ENCODE assay signal across 14 cellular contexts in genomic region chr2:145038041-145038525, GRCh38.
DNase-seq lines count a peak whose midpoint lies in the region; ATAC-seq and TF ChIP-seq lines count a peak whose summit lies in the region.
"Had no signal": no experiment of that assay in that cellular context is flagged by ENCODE, and none has a peak within 500 bp of the region (broad histone marks: within the 10 kb centered on the region; RNA-seq: fewer than 3 reads in every experiment).

No MANE protein-coding gene starts in this region.

- H3K4me2 ChIP-seq in GM23338 = no peak overlapping the region

- H3F3A ChIP-seq in GM23338 (replicated peaks; ENCODE audit: low read depth) = no peaks in the 10 kb centered on the region

- no peak for ATAC-seq in GM23338
- ATAC-seq in mucosa of descending colon = no peak

- H3K4me3 ChIP-seq in GM23338 (no peak overlapping the region), skin epidermis (no peak overlapping the region), mucosa of descending colon (no peak overlapping the region)
- H3K4me3 ChIP-seq: HAP-1 had no signal

- H3K27ac Mint-ChIP-seq in GM23338 = 0 out of 2 replicates have a peak overlapping the region, but pooled peaks have one; percentile 37
- H3K27ac Mint-ChIP-seq in activated T-helper 1 cell treated with anti-CD3 and anti-CD28 coated beads, Interleukin-12 subunit alpha, Interleukin-12 subunit beta, Interleukin-2, Interleukin-4 antibody, amounts not matched to agents 30 ng/mL and 10 ng/mL and 1 ng/mL, durations not matched to agents 14 hours and 24 hours and 36 hours = no peak overlapping the region
- H3K27ac Mint-ChIP-seq: activated naive CD4-positive, alpha-beta T cell treated with anti-CD3 and anti-CD28 coated beads for 36 hours; dendritic cell treated with granulocyte-macrophage colony-stimulating factor and Interleukin-4, amounts not matched to agents 40 ng/mL and 50 ng/mL, for 4 days had no signal

- H3K36me3 ChIP-seq in GM23338 (ENCODE audit: insufficient read depth) (no peaks in the 10 kb centered on the region), mucosa of descending colon (ENCODE audit: low read depth) (no peaks in the 10 kb centered on the region)
- H3K36me3 ChIP-seq: BE2C, HAP-1 had no signal

- no peaks in the 10 kb centered on the region for H4K20me1 ChIP-seq in GM23338 (replicated peaks; ENCODE audit: insufficient read depth)

- H3K9me2 ChIP-seq in GM23338 (ENCODE audit: insufficient read depth) = peaks cover 3% of the 10 kb centered on the region; the same call in 1 of the 2 replicates

- no peaks in the 10 kb centered on the region for H3K27me3 ChIP-seq in GM23338 (ENCODE audit: insufficient read depth)
- H3K27me3 ChIP-seq: BE2C had no signal

- no peaks in the 10 kb centered on the region for H3K36me3 Mint-ChIP-seq in GM23338 (ENCODE audit: low read depth)
- H3K36me3 Mint-ChIP-seq in activated T-helper 1 cell treated with anti-CD3 and anti-CD28 coated beads, Interleukin-12 subunit alpha, Interleukin-12 subunit beta, Interleukin-2, Interleukin-4 antibody, amounts not matched to agents 30 ng/mL and 10 ng/mL and 1 ng/mL, durations not matched to agents 14 hours and 24 hours and 36 hours (ENCODE audit: low read depth) = no peaks in the 10 kb centered on the region

- no peaks in the 10 kb centered on the region for H3K79me2 ChIP-seq in GM23338 (replicated peaks; ENCODE audit: insufficient read depth)

- H3K4me1 ChIP-seq in GM23338 (ENCODE audit: insufficient read depth) (peaks cover 10% of the 10 kb centered on the region), mucosa of descending colon (ENCODE audit: low read depth) (no peaks in the 10 kb centered on the region)
- H3K4me1 ChIP-seq: BE2C, HAP-1 had no signal

- H3K4me1 Mint-ChIP-seq in GM23338 = peaks cover 10% of the 10 kb centered on the region
- H3K4me1 Mint-ChIP-seq in activated T-helper 1 cell treated with anti-CD3 and anti-CD28 coated beads, Interleukin-12 subunit alpha, Interleukin-12 subunit beta, Interleukin-2, Interleukin-4 antibody, amounts not matched to agents 30 ng/mL and 10 ng/mL and 1 ng/mL, durations not matched to agents 14 hours and 24 hours and 36 hours (ENCODE audit: low read depth) = no peaks in the 10 kb centered on the region

- H3K27me3 Mint-ChIP-seq in GM23338 (ENCODE audit: insufficient read depth, low read depth, poor library complexity) = peaks cover 5% of the 10 kb centered on the region
- H3K27me3 Mint-ChIP-seq in activated T-helper 1 cell treated with anti-CD3 and anti-CD28 coated beads, Interleukin-12 subunit alpha, Interleukin-12 subunit beta, Interleukin-2, Interleukin-4 antibody, amounts not matched to agents 30 ng/mL and 10 ng/mL and 1 ng/mL, durations not matched to agents 14 hours and 24 hours and 36 hours (ENCODE audit: insufficient read depth) = no peaks in the 10 kb centered on the region
- H3K27me3 Mint-ChIP-seq: dendritic cell treated with granulocyte-macrophage colony-stimulating factor and Interleukin-4, amounts not matched to agents 40 ng/mL and 50 ng/mL, for 4 days had no signal

- H2AFZ ChIP-seq in GM23338 = peak overlapping the region; percentile 68; the same call in 1 of the 2 replicates

- intact Hi-C loops in mucosa of descending colon (cut with DNase I, micrococcal nuclease) = no loop called here
- intact Hi-C loops in activated T-helper 1 cell treated with anti-CD3 and anti-CD28 coated beads, Interleukin-12 subunit alpha, Interleukin-12 subunit beta, Interleukin-2, Interleukin-4 antibody, amounts not matched to agents 30 ng/mL and 10 ng/mL and 1 ng/mL, durations not matched to agents 14 hours and 24 hours and 36 hours (cut with micrococcal nuclease) = no loop called here

- DNase-seq in GM23338 (ENCODE audit: low spot score) = no peak
- DNase-seq in caudate nucleus (lab: John Stamatoyannopoulos, UW) = peak in 56 of 61 donors; percentile 11 to 84 (median 62)
- peak in 37 of 51 donors; percentile 2 to 78 (median 34) for DNase-seq in hypothalamus (lab: John Stamatoyannopoulos, UW)
- no peak for DNase-seq in NCI-H510A (lab: John Stamatoyannopoulos, UW)
- no peak for DNase-seq in mucosa of descending colon
- no peak for DNase-seq in activated T-helper 1 cell treated with anti-CD3 and anti-CD28 coated beads, Interleukin-12 subunit alpha, Interleukin-12 subunit beta, Interleukin-2, Interleukin-4 antibody, amounts not matched to agents 30 ng/mL and 10 ng/mL and 1 ng/mL, durations not matched to agents 14 hours and 24 hours and 36 hours (ENCODE audit: low spot score)
- DNase-seq in GM10266 (ENCODE audit: extremely low spot score) = no peak
- DNase-seq: activated CD8-positive, alpha-beta memory T cell treated with anti-CD3 and anti-CD28 coated beads for 24 hours; activated naive CD4-positive, alpha-beta T cell treated with anti-CD3 and anti-CD28 coated beads for 36 hours; BE2C; NCI-H1105 had no signal

- TF ChIP-seq CTCF in GM23338 (conservative IDR thresholded peaks at IDR 0.05; ENCODE audit: low read depth in 2 of 2) (no peak), mucosa of descending colon (IDR thresholded peaks at IDR 0.05) (no peak), GM10266 (IDR thresholded peaks at IDR 0.05; ENCODE audit: control insufficient read depth, insufficient read depth, low read depth, missing control alignments) (no peak)

- H3K27ac ChIP-seq in GM23338 (ENCODE audit: low read depth) = no peak overlapping the region
- peak overlapping the region; percentile 93 for H3K27ac ChIP-seq in caudate nucleus (ENCODE audit: low read depth, low read length)
- peak overlapping the region in 15 of 21 experiments; percentile 0 to 77 (median 47) for H3K27ac ChIP-seq in skin epidermis

- no peaks in the 10 kb centered on the region; the same call in 1 of the 3 replicates for H3K9me3 Mint-ChIP-seq in GM23338
- H3K9me3 Mint-ChIP-seq in activated T-helper 1 cell treated with anti-CD3 and anti-CD28 coated beads, Interleukin-12 subunit alpha, Interleukin-12 subunit beta, Interleukin-2, Interleukin-4 antibody, amounts not matched to agents 30 ng/mL and 10 ng/mL and 1 ng/mL, durations not matched to agents 14 hours and 24 hours and 36 hours = no peaks in the 10 kb centered on the region
- H3K9me3 Mint-ChIP-seq: activated naive CD4-positive, alpha-beta T cell treated with anti-CD3 and anti-CD28 coated beads for 36 hours had no signal

- no peak overlapping the region for H3K4me3 Mint-ChIP-seq in GM23338
- H3K4me3 Mint-ChIP-seq in activated T-helper 1 cell treated with anti-CD3 and anti-CD28 coated beads, Interleukin-12 subunit alpha, Interleukin-12 subunit beta, Interleukin-2, Interleukin-4 antibody, amounts not matched to agents 30 ng/mL and 10 ng/mL and 1 ng/mL, durations not matched to agents 14 hours and 24 hours and 36 hours = no peak overlapping the region
- H3K4me3 Mint-ChIP-seq: activated naive CD4-positive, alpha-beta T cell treated with anti-CD3 and anti-CD28 coated beads for 36 hours; dendritic cell treated with granulocyte-macrophage colony-stimulating factor and Interleukin-4, amounts not matched to agents 40 ng/mL and 50 ng/mL, for 4 days had no signal

- H3K9me3 ChIP-seq in mucosa of descending colon = no peaks in the 10 kb centered on the region
- H3K9me3 ChIP-seq: BE2C, HAP-1 had no signal

Comparison
In these comparisons a context has a peak if more than half of its experiments do, and no peak if none do; other contexts are left out.
1. DNase-seq: peak in caudate nucleus (56 of 61) and hypothalamus (37 of 51); none in GM23338 (single experiment), NCI-H510A (single experiment), mucosa of descending colon (0 of 3), activated T-helper 1 cell treated with anti-CD3 and anti-CD28 coated beads, Interleukin-12 subunit alpha, Interleukin-12 subunit beta, Interleukin-2, Interleukin-4 antibody, amounts not matched to agents 30 ng/mL and 10 ng/mL and 1 ng/mL, durations not matched to agents 14 hours and 24 hours and 36 hours (single experiment) and GM10266 (single experiment).